ENCODE assay signal across 18 cellular contexts in the genomic region with DNA sequence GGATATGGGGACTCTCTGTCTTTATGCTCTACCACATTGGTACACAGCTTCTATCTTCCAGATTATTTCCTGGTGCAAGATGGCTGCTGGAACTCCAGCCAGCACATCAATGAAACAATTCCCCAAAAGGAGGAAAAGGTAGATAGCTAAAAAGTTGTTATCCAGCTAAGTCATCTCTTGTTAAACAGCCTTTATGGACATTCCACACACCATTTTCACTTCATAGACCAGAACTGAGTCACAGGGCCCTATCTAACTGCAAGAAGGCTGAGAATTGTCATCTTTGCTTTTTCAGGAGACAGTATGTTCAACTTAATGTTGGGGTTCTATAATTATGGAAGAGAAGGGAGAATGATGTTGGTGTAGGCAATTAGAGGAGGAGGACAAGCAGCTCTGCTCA.
"Had no signal": no experiment of that assay in that cellular context is flagged by ENCODE, and none has a peak within 500 bp of the region (broad histone marks: within the 10 kb centered on the region; RNA-seq: fewer than 3 reads in every experiment).

No MANE protein-coding gene starts in this region.

- H3K4me2 ChIP-seq: hepatocyte had no signal

- H3K27me3 ChIP-seq: hepatocyte, testis, tibial nerve, upper lobe of right lung, vagina had no signal

- H3K9me3 ChIP-seq: psoas muscle, testis, tibial nerve, upper lobe of right lung, vagina had no signal

- ATAC-seq: left lobe of liver; naive thymus-derived CD4-positive, alpha-beta T cell; psoas muscle; sciatic nerve; stimulated activated naive B cell treated with anti-CD40 and anti-IgM and Interleukin-4, amounts not matched to agents 10 μg/mL and 1 μg/mL and 100 μg/mL, for 72 hours; stimulated activated naive CD8-positive, alpha-beta T cell treated with anti-CD3 and anti-CD28 coated beads, Interleukin-15, amount 100 ng/mL, for 72 hours; upper lobe of right lung had no signal

- H3K27ac ChIP-seq: hepatocyte, psoas muscle, skin epidermis, testis, tibial nerve, upper lobe of right lung, vagina had no signal

- H3K4me1 ChIP-seq: psoas muscle, tibial nerve, upper lobe of right lung had no signal

- H3K36me3 ChIP-seq: tibial nerve, upper lobe of right lung, vagina had no signal

- H3K4me3 ChIP-seq: hepatocyte, psoas muscle, skin epidermis, testis, tibial nerve, upper lobe of right lung, vagina had no signal

- DNase-seq: effector CD8-positive, alpha-beta T cell; foreskin melanocyte; mammary epithelial cell; naive thymus-derived CD4-positive, alpha-beta T cell; nephron progenitor cell; psoas muscle; stimulated activated CD4-positive, alpha-beta T cell treated with anti-CD3 and anti-CD28 coated beads, Interleukin-2, amount 100 ng/mL, for 24 hours; stimulated activated CD4-positive, alpha-beta T cell treated with anti-CD3 and anti-CD28 coated beads, Interleukin-4, amount 100 ng/mL, for 4 hours; stimulated activated naive B cell treated with anti-CD40 and anti-IgM and Interleukin-4, amounts not matched to agents 10 μg/mL and 1 μg/mL and 100 μg/mL, for 72 hours; stimulated activated naive CD8-positive, alpha-beta T cell treated with anti-CD3 and anti-CD28 coated beads, Interleukin-15, amount 100 ng/mL, for 72 hours; testis; upper lobe of right lung had no signal

- H2AFZ ChIP-seq: hepatocyte had no signal
